6 cellular contexts compared by ENCODE assay signal in the genomic region with DNA sequence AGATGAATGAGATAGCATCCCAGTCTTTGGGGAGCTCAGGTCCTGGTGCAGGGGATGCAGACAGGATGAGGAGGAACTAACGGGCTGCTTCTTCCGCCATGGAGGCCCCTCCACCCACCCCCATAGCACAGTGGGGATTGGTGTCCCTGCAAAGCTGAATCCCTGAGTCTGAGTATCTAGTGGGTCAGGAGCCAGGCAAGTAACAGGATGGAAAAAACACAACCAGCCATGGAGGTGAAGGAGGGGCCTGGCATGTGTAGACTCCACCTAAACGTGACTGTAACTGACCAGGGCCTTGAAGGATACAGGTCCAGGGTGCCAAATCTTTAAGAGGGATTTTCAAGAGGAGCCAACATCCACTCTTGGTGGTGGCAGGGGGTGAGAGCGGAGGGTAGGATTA.
"Had no signal": no experiment of that assay in that cellular context is flagged by ENCODE, and none has a peak within 500 bp of the region (broad histone marks: within the 10 kb centered on the region; RNA-seq: fewer than 3 reads in every experiment).

No MANE protein-coding gene starts in this region.

- H3K4me3 Mint-ChIP-seq: IgD-negative memory B cell had no signal

- H3K27ac Mint-ChIP-seq: IgD-negative memory B cell had no signal

- H3K27ac ChIP-seq: HL-60 had no signal

- H3K4me1 Mint-ChIP-seq: IgD-negative memory B cell had no signal

- DNase-seq: IMR-90, KBM-7 had no signal

- H3K4me3 ChIP-seq: K562 had no signal

- ATAC-seq: HepG2, K562 had no signal
